8 cellular contexts compared by ENCODE assay signal in genomic region chr2:101704046-101704466, GRCh38. TPM values are rescaled to one million over a fixed set of nuclear protein-coding genes. Genes with fewer than 3 reads are reported as not detected.
DNase-seq lines count a peak whose midpoint lies in the region; ATAC-seq lines count a peak whose summit lies in the region.

No MANE protein-coding gene starts in this region.

- DNase-seq in ELR (ENCODE audit: low read depth): peak; percentile 26
- peak; percentile 35 for DNase-seq in SK-MEL-5 (ENCODE audit: low read depth, low spot score)
- DNase-seq in fibroblast of gingiva (ENCODE audit: low read depth): peak; percentile 87
- no peak for DNase-seq in sciatic nerve (ENCODE audit: low spot score)
- no peak for DNase-seq in DMS79 treated with DMSO at 0.1 percent for 48 hours (lab: John Stamatoyannopoulos, UW)
- no peak for DNase-seq in 8988T

- in situ Hi-C loops in SK-MEL-5 (cut with HindIII; ENCODE audit: low pct_unique_long_range_greater_than_20kb, low sequenced_read_pairs): no loop called here

- intact Hi-C loops in sciatic nerve (cut with DNase I): no loop called here

- peak; percentile 85 for ATAC-seq in sciatic nerve
- no peak for ATAC-seq in GM18858 (IDR thresholded peaks at IDR 0.05; ENCODE audit: unreplicated experiment)
- no peak for ATAC-seq in GM18868 (IDR thresholded peaks at IDR 0.05; ENCODE audit: unreplicated experiment)

RNA-seq across cellular contexts. Expression of gene MAP4K4, which starts 6.5 kb away (rescaled TPM):
- 20.6 and 25.0 TPM in 2 replicates for total RNA-seq in SK-MEL-5 (2014; rRNA removed; shearing (Covaris generic))
- 26.9 and 39.6 TPM in 2 replicates for polyA plus RNA-seq in SK-MEL-5 (2015; cell fraction: cytosol; rRNA removed)
- 93.3 and 98.6 TPM in 2 replicates for polyA plus RNA-seq in SK-MEL-5 (2015; cell fraction: nucleus; rRNA removed)
- total RNA-seq in sciatic nerve: 140 TPM

Comparison
In these comparisons a context has a peak if more than half of its experiments do, and no peak if none do; other contexts are left out.
1. DNase-seq: peak in ELR (single experiment), SK-MEL-5 (single experiment) and fibroblast of gingiva (single experiment); none in sciatic nerve (single experiment), DMS79 treated with DMSO at 0.1 percent for 48 hours (single experiment) and 8988T (single experiment).